10 cellular contexts compared by ENCODE assay signal in genomic region chr14:21505009-21505553, GRCh38.
DNase-seq lines count a peak whose midpoint lies in the region; ATAC-seq and TF ChIP-seq lines count a peak whose summit lies in the region.
"Had no signal": no experiment of that assay in that cellular context is flagged by ENCODE, and none has a peak within 500 bp of the region (broad histone marks: within the 10 kb centered on the region; RNA-seq: fewer than 3 reads in every experiment).

No MANE protein-coding gene starts in this region.

- DNase-seq in GM10248 (ENCODE audit: extremely low spot score) (peak; percentile 43), NCI-H1930 (lab: John Stamatoyannopoulos, UW) (no peak), NCI-H774 (lab: John Stamatoyannopoulos, UW) (no peak), inferior parietal cortex (ENCODE audit: extremely low spot score) (no peak), RWPE1 (ENCODE audit: low spot score) (no peak)
- DNase-seq: SIG-M5, tibial artery had no signal

- peaks cover 7% of the 10 kb centered on the region for H3K36me3 Mint-ChIP-seq in activated naive CD8-positive, alpha-beta T cell

- POLR2A ChIA-PET in GM10248 (lab: Yijun Ruan, JAX) (no interaction called here), RWPE1 (lab: Yijun Ruan, JAX; ENCODE audit: low non-redundant PET) (no interaction called here)

- peaks cover 59% of the 10 kb centered on the region for H3K4me1 Mint-ChIP-seq in activated naive CD8-positive, alpha-beta T cell (ENCODE audit: low read depth)

- peak; percentile 93 for ATAC-seq in GM19463 (IDR thresholded peaks at IDR 0.05; ENCODE audit: unreplicated experiment)
- ATAC-seq in HG03108 (IDR thresholded peaks at IDR 0.05; ENCODE audit: unreplicated experiment): peak; percentile 68

- H3K27ac ChIP-seq in RWPE1: no peak overlapping the region
- H3K27ac ChIP-seq: tibial artery had no signal

- CTCF ChIA-PET in GM10248 (lab: Yijun Ruan, JAX) (interaction anchor here (0.9 to 1.3 kb wide), 2 partner anchors 13 to 27 kb away, joined by 3 read pairs; no protein-coding TSS in a partner anchor), RWPE1 (lab: Yijun Ruan, JAX) (no interaction called here)

- no peaks in the 10 kb centered on the region for H3K9me3 Mint-ChIP-seq in activated naive CD8-positive, alpha-beta T cell (ENCODE audit: low read depth)

- peak overlapping the region; percentile 73 for H3K4me3 Mint-ChIP-seq in activated naive CD8-positive, alpha-beta T cell

- TF ChIP-seq CTCF in GM10248 (IDR thresholded peaks at IDR 0.05; ENCODE audit: control extremely low read depth, extremely low read depth, low read depth, missing control alignments): no peak
- no peak for TF ChIP-seq CTCF in RWPE1 (conservative IDR thresholded peaks at IDR 0.05; ENCODE audit: low read depth)

- H3K27me3 Mint-ChIP-seq in activated naive CD8-positive, alpha-beta T cell: no peaks in the 10 kb centered on the region

- peak overlapping the region; percentile 86 for H3K27ac Mint-ChIP-seq in activated naive CD8-positive, alpha-beta T cell
